ENCODE assay signal across 18 cellular contexts in the genomic region with DNA sequence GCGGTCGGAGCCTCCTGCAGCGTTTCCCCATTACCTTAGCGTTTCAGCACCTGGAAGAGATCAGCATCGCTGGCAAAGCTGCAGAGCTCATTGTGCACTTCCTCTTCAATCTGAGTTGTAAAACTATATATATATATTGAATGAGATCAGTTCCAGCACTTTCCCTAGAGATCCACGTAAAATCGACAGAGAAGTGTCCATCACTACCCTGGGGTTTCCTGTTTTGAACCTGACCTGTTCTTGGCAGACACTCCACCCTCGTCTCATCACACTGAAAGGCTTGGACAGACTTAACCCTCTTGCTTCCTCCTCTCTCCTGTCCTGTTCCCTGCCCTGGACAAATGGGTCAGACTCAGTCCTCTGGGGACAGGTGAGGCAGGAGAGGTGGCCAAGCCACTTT.
DNase-seq lines count a peak whose midpoint lies in the region; ATAC-seq and TF ChIP-seq lines count a peak whose summit lies in the region.
"Had no signal": no experiment of that assay in that cellular context is flagged by ENCODE, and none has a peak within 500 bp of the region (broad histone marks: within the 10 kb centered on the region; RNA-seq: fewer than 3 reads in every experiment).

No MANE protein-coding gene starts in this region.

- H3K9me3 ChIP-seq in endocrine pancreas (ENCODE audit: control insufficient read depth, low read length), result no peaks in the 10 kb centered on the region
- no peaks in the 10 kb centered on the region for H3K9me3 ChIP-seq in neutrophil
- H3K9me3 ChIP-seq: SJCRH30 had no signal

- no peak for TF ChIP-seq CTCF in neutrophil (IDR thresholded peaks at IDR 0.05)

- DNase-seq in NCI-H2107 treated with DMSO at 0.1 percent for 48 hours (lab: John Stamatoyannopoulos, UW; ENCODE audit: unreplicated experiment) (peak; percentile 77), NCI-H2107 (lab: John Stamatoyannopoulos, UW) (no peak), KBM-7 (peak; percentile 23), caudate nucleus (lab: John Stamatoyannopoulos, UW) (no peak), HK-2 (ENCODE audit: unreplicated experiment) (no peak)
- DNase-seq: activated T-cell treated with anti-CD3 and anti-CD28 coated beads, Interleukin-2, amount 50 U/mL, for 4 hours; mammary epithelial cell; natural killer cell; NCI-H1694; PC-9; SJCRH30; spleen; T-helper 17 cell had no signal

- H3K27ac ChIP-seq in neutrophil, result peak overlapping the region; percentile 62
- no peak overlapping the region for H3K27ac ChIP-seq in caudate nucleus (ENCODE audit: low read depth, low read length)
- H3K27ac ChIP-seq: PC-9, SJCRH30, spleen, WERI-Rb-1 had no signal

- in situ Hi-C loops in KBM-7 (cut with MboI; ENCODE audit: low pct_unique_long_range_greater_than_20kb, low sequenced_read_pairs), result no loop called here

- no peaks in the 10 kb centered on the region for H3K36me3 ChIP-seq in endocrine pancreas (ENCODE audit: control insufficient read depth, insufficient read depth, low read length)
- no peaks in the 10 kb centered on the region for H3K36me3 ChIP-seq in neutrophil
- H3K36me3 ChIP-seq: HAP-1, SJCRH30, spleen, WERI-Rb-1 had no signal

- H3K9ac ChIP-seq in endocrine pancreas (ENCODE audit: control insufficient read depth, insufficient read depth, low read length), result no peak overlapping the region

- H3K4me1 ChIP-seq in endocrine pancreas (ENCODE audit: control insufficient read depth, insufficient read depth, low read length), result peaks cover 3% of the 10 kb centered on the region
- peaks cover 45 to 51% of the 10 kb centered on the region in 2 experiments for H3K4me1 ChIP-seq in neutrophil (ENCODE audit: control insufficient read depth in 1 of 2, insufficient read depth in 1 of 2, low read depth in 1 of 2, low read length in 1 of 2)
- H3K4me1 ChIP-seq: SJCRH30 had no signal

- no peak for ATAC-seq in HG03457 (IDR thresholded peaks at IDR 0.05; ENCODE audit: unreplicated experiment)
- ATAC-seq: activated T-cell treated with anti-CD3 and anti-CD28 coated beads, Interleukin-2, amount 50 U/mL, for 4 hours; natural killer cell; T-helper 17 cell had no signal

- no peaks in the 10 kb centered on the region for H3K27me3 ChIP-seq in endocrine pancreas (ENCODE audit: control insufficient read depth, insufficient read depth, low read length)
- no peaks in the 10 kb centered on the region for H3K27me3 ChIP-seq in neutrophil
- H3K27me3 ChIP-seq: SJCRH30 had no signal

- peak overlapping the region; percentile 63 for H3K4me3 ChIP-seq in endocrine pancreas (ENCODE audit: control insufficient read depth, insufficient read depth, low read length)
- no peak overlapping the region for H3K4me3 ChIP-seq in neutrophil (ENCODE audit: low read depth in 1 of 2, low read length in 1 of 2)
- H3K4me3 ChIP-seq: HAP-1, PC-9, SJCRH30, spleen had no signal

Comparison
In these comparisons a context has a peak if more than half of its experiments do, and no peak if none do; other contexts are left out.
1. DNase-seq: peak in NCI-H2107 treated with DMSO at 0.1 percent for 48 hours (single experiment) and KBM-7 (single experiment); none in NCI-H2107 (single experiment), caudate nucleus (0 of 61) and HK-2 (single experiment).